ENCODE assay signal across 22 cellular contexts in genomic region chr4:71287305-71287704, GRCh38. TPM values are rescaled to one million over a fixed set of nuclear protein-coding genes. Genes with fewer than 3 reads are reported as not detected.
DNase-seq lines count a peak whose midpoint lies in the region; TF ChIP-seq lines count a peak whose summit lies in the region.
"Had no signal": no experiment of that assay in that cellular context is flagged by ENCODE, and none has a peak within 500 bp of the region (broad histone marks: within the 10 kb centered on the region; RNA-seq: fewer than 3 reads in every experiment).

No MANE protein-coding gene starts in this region.

- no peak overlapping the region for H3K4ac ChIP-seq in neuronal stem cell (ENCODE audit: low read length)

- H3K14ac ChIP-seq in neuronal stem cell (ENCODE audit: low read length): no peak overlapping the region

- H2BK12ac ChIP-seq in neuronal stem cell (ENCODE audit: low read length): no peak overlapping the region

- H4K91ac ChIP-seq in neuronal stem cell (ENCODE audit: low read depth, low read length, poor library complexity): no peak overlapping the region

- H3K4me1 ChIP-seq in smooth muscle cell (ENCODE audit: low read depth) (no peaks in the 10 kb centered on the region), neuronal stem cell (ENCODE audit: control insufficient read depth in 2 of 2, insufficient read depth in 1 of 2, low read depth in 1 of 2, low read length in 2 of 2) (no peaks in the 10 kb centered on the region)

- no peak overlapping the region for H2BK5ac ChIP-seq in neuronal stem cell (ENCODE audit: low read length)

- H3K36me3 ChIP-seq in smooth muscle cell (ENCODE audit: low read depth) (no peaks in the 10 kb centered on the region), neuronal stem cell (replicated peaks in 1 of 2; ENCODE audit: control insufficient read depth in 2 of 2, insufficient read depth in 2 of 2, low read length in 2 of 2) (no peaks in the 10 kb centered on the region)

- no peak overlapping the region for H2AFZ ChIP-seq in smooth muscle cell (ENCODE audit: low read depth)
- no peak overlapping the region for H2AFZ ChIP-seq in neuronal stem cell (ENCODE audit: low read length)
- H2AFZ ChIP-seq: GM23338 had no signal

- H4K20me1 ChIP-seq in smooth muscle cell (ENCODE audit: low read depth): no peaks in the 10 kb centered on the region

- 46% methylated on average over 2 of the region's 2 CpGs for WGBS in smooth muscle cell (ENCODE audit: low lambda C conversion rate)
- no CpG with 5 or more reads among the region's 2 CpGs for WGBS in neuronal stem cell (ENCODE audit: extremely low coverage in 2 of 2, insufficient read length in 2 of 2, insufficient replicate concordance in 1 of 2), 2 donors

- H3K79me1 ChIP-seq in neuronal stem cell (ENCODE audit: low read depth, low read length): no peaks in the 10 kb centered on the region

- H3K4me2 ChIP-seq in smooth muscle cell (peak overlapping the region; percentile 3), neuronal stem cell (ENCODE audit: insufficient read depth, low read length, poor library complexity, severe bottlenecking) (no peak overlapping the region)
- H3K4me2 ChIP-seq: GM23338 had no signal

- H3K27me3 ChIP-seq in smooth muscle cell (ENCODE audit: low read depth) (no peaks in the 10 kb centered on the region), neuronal stem cell (ENCODE audit: control insufficient read depth in 3 of 3, insufficient read depth in 3 of 3, low read depth in 1 of 3, low read length in 3 of 3) (no peaks in the 10 kb centered on the region)

- H3K23ac ChIP-seq in neuronal stem cell (ENCODE audit: low read depth, low read length, poor library complexity): no peak overlapping the region

- no peak for TF ChIP-seq CTCF in fibroblast of the aortic adventitia (IDR thresholded peaks at IDR 0.05; ENCODE audit: insufficient read depth, low read length)
- TF ChIP-seq CTCF in smooth muscle cell (IDR thresholded peaks at IDR 0.05; ENCODE audit: borderline replicate concordance, insufficient read depth, poor library complexity, severe bottlenecking): no peak

- H2BK120ac ChIP-seq in neuronal stem cell (ENCODE audit: low read depth, low read length): no peak overlapping the region

- H2AK5ac ChIP-seq in neuronal stem cell (ENCODE audit: low read depth, low read length): no peak overlapping the region

- no peak overlapping the region for H3K18ac ChIP-seq in neuronal stem cell (ENCODE audit: low read length)

- H3K9me3 ChIP-seq in smooth muscle cell (replicated peaks; ENCODE audit: low read depth): no peaks in the 10 kb centered on the region
- no peaks in the 10 kb centered on the region for H3K9me3 ChIP-seq in neuronal stem cell (replicated peaks in 1 of 2; ENCODE audit: control insufficient read depth in 2 of 2, insufficient read depth in 1 of 2, low read depth in 1 of 2, low read length in 2 of 2)

- no peak overlapping the region for H2BK15ac ChIP-seq in neuronal stem cell (ENCODE audit: low read length)

- H4K8ac ChIP-seq in neuronal stem cell (ENCODE audit: low read depth, low read length): no peak overlapping the region

- H3K4me3 ChIP-seq in fibroblast of the aortic adventitia (ENCODE audit: low read depth, low read length): no peak overlapping the region
- H3K4me3 ChIP-seq in smooth muscle cell: no peak overlapping the region
- no peak overlapping the region for H3K4me3 ChIP-seq in neuronal stem cell (ENCODE audit: low read length in 2 of 2)
- H3K4me3 ChIP-seq: GM23338 had no signal

- H3K9ac ChIP-seq in smooth muscle cell (ENCODE audit: low read depth) (no peak overlapping the region), neuronal stem cell (ENCODE audit: low read depth, low read length, poor library complexity) (no peak overlapping the region)

- H3F3A ChIP-seq in smooth muscle cell (ENCODE audit: low read depth): no peaks in the 10 kb centered on the region

- no peak overlapping the region for H3K27ac ChIP-seq in smooth muscle cell (ENCODE audit: low read depth)
- H3K27ac ChIP-seq in neuronal stem cell (replicated peaks; ENCODE audit: low read length): no peak overlapping the region
- H3K27ac ChIP-seq: RWPE1 had no signal

- H3K79me2 ChIP-seq in smooth muscle cell (ENCODE audit: low read depth): no peaks in the 10 kb centered on the region

- peak; percentile 66 for DNase-seq in EL
- DNase-seq in M059J (ENCODE audit: low read depth): peak; percentile 37
- peak; percentile 15 for DNase-seq in fibroblast of the aortic adventitia (ENCODE audit: low read depth)
- DNase-seq in smooth muscle cell (lab: John Stamatoyannopoulos, UW; ENCODE audit: unreplicated experiment): no peak
- DNase-seq in stimulated activated CD4-positive, alpha-beta T cell treated with anti-CD3 and anti-CD28 coated beads, Interleukin-15, amount 100 ng/mL, for 24 hours: no peak
- no peak for DNase-seq in neuronal stem cell (ENCODE audit: low spot score)
- DNase-seq in A172 (ENCODE audit: low spot score): no peak
- DNase-seq: C1 segment of cervical spinal cord, COR-L47, DMS 273 treated with DMSO at 0.1 percent for 48 hours, DND-41, GF-D8, KG1, NCI-H1417 treated with DMSO at 0.1 percent for 48 hours, NCI-H2029, NCI-H345, NCI-H524 treated with DMSO at 0.1 percent for 48 hours, SIG-M5 had no signal

RNA-seq across cellular contexts. Expression of gene SLC4A4, which starts 51.5 kb away (rescaled TPM):
- total RNA-seq in M059J (2014; rRNA removed; shearing (Covaris generic)): 2.8 and 3.4 TPM in 2 replicates
- 2.1 and 2.4 TPM in 2 replicates for total RNA-seq in fibroblast of the aortic adventitia (ENCODE audit: low replicate concordance)
- total RNA-seq in smooth muscle cell: 4.1 and 4.4 TPM in 2 replicates
- polyA plus RNA-seq in smooth muscle cell: 1.2 and 2.8 TPM in 2 replicates
- polyA plus RNA-seq in neuronal stem cell (2013, experiment 1 of 2): 0.06 TPM
- polyA plus RNA-seq in neuronal stem cell (2013, experiment 2 of 2): 0.07 TPM
- total RNA-seq in A172 (2014; rRNA removed; shearing (Covaris generic)): not detected in 2 replicates
- total RNA-seq: HepG2, MCF 10A had no signal

Comparison
In these comparisons a context has a peak if more than half of its experiments do, and no peak if none do; other contexts are left out.
1. DNase-seq: peak in EL (single experiment), M059J (single experiment) and fibroblast of the aortic adventitia (single experiment); none in smooth muscle cell (single experiment), stimulated activated CD4-positive, alpha-beta T cell treated with anti-CD3 and anti-CD28 coated beads, Interleukin-15, amount 100 ng/mL, for 24 hours (single experiment), neuronal stem cell (single experiment) and A172 (single experiment).